ENCODE assay signal across 17 cellular contexts in the genomic region with DNA sequence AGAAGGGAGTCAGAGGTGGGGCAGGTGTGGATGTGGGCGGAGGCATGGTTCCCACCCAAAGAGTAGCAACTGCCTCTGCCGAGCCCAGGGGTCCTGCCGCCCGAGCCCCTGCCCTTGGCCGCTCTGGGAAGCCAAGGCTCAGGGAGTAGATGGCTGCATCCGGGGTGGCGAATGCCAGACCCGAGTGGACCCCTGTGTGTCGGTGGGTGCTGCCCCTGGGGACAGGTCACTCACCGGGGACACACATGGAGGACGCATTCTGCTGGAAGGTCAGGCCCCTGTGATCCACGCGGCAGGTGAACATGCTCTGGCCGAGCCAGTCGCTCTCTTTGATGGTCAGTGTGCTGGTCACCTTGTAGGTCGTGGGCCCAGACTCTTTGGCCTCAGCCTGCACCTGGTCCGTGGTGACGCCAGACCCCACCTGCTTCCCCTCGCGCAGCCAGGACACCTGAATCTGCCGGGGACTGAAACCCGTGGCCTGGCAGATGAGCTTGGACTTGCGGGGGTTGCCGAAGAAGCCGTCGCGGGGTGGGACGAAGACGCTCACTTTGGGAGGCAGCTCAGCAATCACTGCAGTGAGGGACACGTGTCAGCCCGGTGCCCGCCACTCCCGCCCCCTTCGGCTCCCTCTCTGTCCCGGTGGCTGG.
DNase-seq lines count a peak whose midpoint lies in the region; ATAC-seq and TF ChIP-seq lines count a peak whose summit lies in the region.
"Had no signal": no experiment of that assay in that cellular context is flagged by ENCODE, and none has a peak within 500 bp of the region (broad histone marks: within the 10 kb centered on the region; RNA-seq: fewer than 3 reads in every experiment).

No MANE protein-coding gene starts in this region.

- WGBS in aorta, 2 donors = 87 to 89% methylated on average over 35 of the region's 35 CpGs

- H3K9me3 Mint-ChIP-seq in T-cell = no peaks in the 10 kb centered on the region
- H3K9me3 Mint-ChIP-seq: activated T-helper 17 cell treated with anti-CD3 and anti-CD28 coated beads, Interleukin-2, amount 50 U/mL, for 72 hours had no signal

- no peaks in the 10 kb centered on the region for H3K36me3 ChIP-seq in left lung
- H3K36me3 ChIP-seq in aorta (ENCODE audit: control insufficient read depth in 1 of 2, insufficient read depth in 2 of 2, low read length in 1 of 2) = no peaks in the 10 kb centered on the region
- H3K36me3 ChIP-seq: uterus had no signal

- no peaks in the 10 kb centered on the region for H3K4me1 ChIP-seq in left lung
- H3K4me1 ChIP-seq in aorta (ENCODE audit: control insufficient read depth in 1 of 2, insufficient read depth in 2 of 2, low read length in 2 of 2) = no peaks in the 10 kb centered on the region
- H3K4me1 ChIP-seq: uterus had no signal

- ATAC-seq in Right ventricle myocardium inferior (no peak), left ventricle myocardium superior (no peak), T-cell (replicated peaks in 1 of 4) (no peak), left lung (no peak), aorta (ENCODE audit: low FRiP score) (no peak)
- ATAC-seq: activated T-helper 17 cell treated with anti-CD3 and anti-CD28 coated beads, Interleukin-2, amount 50 U/mL, for 72 hours; SK-N-SH treated with all-trans-retinoic acid at 6 μM for 48 hours had no signal

- no peaks in the 10 kb centered on the region for H3K36me3 Mint-ChIP-seq in T-cell

- POLR2A ChIA-PET in T-cell (lab: Charles Lee) = no interaction called here

- intact Hi-C loops in Right ventricle myocardium inferior (cut with DNase I) = no loop called here
- intact Hi-C loops in left ventricle myocardium superior (cut with micrococcal nuclease) = no loop called here
- intact Hi-C loops in left lung (cut with DNase I) = no loop called here
- intact Hi-C loops in aorta (cut with DNase I) = no loop called here

- CTCF ChIA-PET in T-cell (lab: Charles Lee) = no interaction called here

- H3K4me1 Mint-ChIP-seq in T-cell = peaks cover 0 to 30% (median 18%) of the 10 kb centered on the region in 3 donors
- H3K4me1 Mint-ChIP-seq: activated T-helper 17 cell treated with anti-CD3 and anti-CD28 coated beads, Interleukin-2, amount 50 U/mL, for 72 hours had no signal

- peak overlapping the region in 1 of 3 donors; percentile 6 for H3K4me3 Mint-ChIP-seq in T-cell
- H3K4me3 Mint-ChIP-seq: activated T-helper 17 cell treated with anti-CD3 and anti-CD28 coated beads, Interleukin-2, amount 50 U/mL, for 72 hours had no signal

- H3K4me3 ChIP-seq in left lung (no peak overlapping the region), aorta (ENCODE audit: low read length in 2 of 2) (no peak overlapping the region)
- H3K4me3 ChIP-seq: hepatocyte, lung, uterus had no signal

- H3K27ac ChIP-seq in left lung = no peak overlapping the region
- no peak overlapping the region for H3K27ac ChIP-seq in aorta (ENCODE audit: low read depth in 1 of 2, low read length in 2 of 2)
- H3K27ac ChIP-seq: epithelial cell of prostate, hepatocyte, uterus had no signal

- H3K9me3 ChIP-seq in left lung (no peaks in the 10 kb centered on the region), aorta (ENCODE audit: control insufficient read depth, low read length) (no peaks in the 10 kb centered on the region)

- TF ChIP-seq CTCF in left lung (IDR thresholded peaks at IDR 0.05) = no peak

- H3K27me3 Mint-ChIP-seq in T-cell = peaks cover under 1 to 9% of the 10 kb centered on the region in 2 donors

- H3K27me3 ChIP-seq in left lung = peaks cover 0 to 2% of the 10 kb centered on the region in 2 donors
- H3K27me3 ChIP-seq in aorta (ENCODE audit: control insufficient read depth in 1 of 2, insufficient read depth in 2 of 2, low read length in 1 of 2) = no peaks in the 10 kb centered on the region
- H3K27me3 ChIP-seq: hepatocyte, uterus had no signal

- DNase-seq in Right ventricle myocardium inferior (ENCODE audit: missing footprints) = peak; percentile 30
- DNase-seq in left ventricle myocardium superior = no peak
- peak in 3 of 34 experiments; percentile 4 to 12 (median 11) for DNase-seq in T-cell
- DNase-seq in left lung = peak; percentile 30 to 75
- DNase-seq in aorta = peak; percentile 43 to 70
- DNase-seq in NCI-H2029 (lab: John Stamatoyannopoulos, UW) = no peak
- DNase-seq in HuH-7.5 (ENCODE audit: low spot score) = no peak
- no peak for DNase-seq in NCI-H748 treated with DMSO at 0.1 percent for 48 hours (lab: John Stamatoyannopoulos, UW)
- DNase-seq: KBM-7, NCI-H1694 treated with DMSO at 0.1 percent for 48 hours, nucleus accumbens had no signal

- H3K27ac Mint-ChIP-seq in T-cell = peak overlapping the region; percentile 53 to 73
- H3K27ac Mint-ChIP-seq: activated T-helper 17 cell treated with anti-CD3 and anti-CD28 coated beads, Interleukin-2, amount 50 U/mL, for 72 hours had no signal

Comparison
In these comparisons a context has a peak if more than half of its experiments do, and no peak if none do; other contexts are left out.
1. DNase-seq: peak in Right ventricle myocardium inferior (single experiment), left lung (2 of 2) and aorta (2 of 2); none in left ventricle myocardium superior (single experiment), NCI-H2029 (single experiment), HuH-7.5 (single experiment) and NCI-H748 treated with DMSO at 0.1 percent for 48 hours (single experiment).